Comparison of ENCODE assay signal across 19 cellular contexts in the genomic region with DNA sequence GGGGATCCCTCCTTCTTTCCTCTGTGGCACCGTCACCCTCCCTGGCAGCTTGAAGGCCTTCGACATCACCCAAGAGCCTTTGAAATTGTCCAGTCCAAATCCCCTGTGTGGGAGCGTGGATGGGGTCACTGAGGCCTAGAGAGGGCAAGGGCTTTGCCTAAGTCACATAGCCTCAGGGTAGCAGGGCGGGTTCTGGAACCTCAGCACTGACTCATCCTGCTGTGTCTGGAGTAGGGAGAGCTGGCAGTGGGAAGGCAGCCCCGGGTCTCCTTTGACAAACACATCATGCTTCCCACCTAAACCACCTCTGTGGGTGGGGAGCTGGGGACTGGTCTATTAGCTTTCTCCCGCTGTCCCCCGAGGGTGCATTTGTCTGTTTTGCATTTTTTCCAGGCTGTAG.
DNase-seq lines count a peak whose midpoint lies in the region; TF ChIP-seq lines count a peak whose summit lies in the region.
"Had no signal": no experiment of that assay in that cellular context is flagged by ENCODE, and none has a peak within 500 bp of the region (broad histone marks: within the 10 kb centered on the region; RNA-seq: fewer than 3 reads in every experiment).

No MANE protein-coding gene starts in this region.

- H3K9me3 Mint-ChIP-seq in MCF 10A (ENCODE audit: unreplicated experiment) = no peaks in the 10 kb centered on the region
- H3K9me3 Mint-ChIP-seq: CD8-positive, alpha-beta memory T cell; T-helper 1 cell treated with Interleukin-12 subunit alpha and Interleukin-12 subunit beta and Interleukin-4 antibody, amounts not matched to agents 30 μg/mL and 1 μg/mL, for 36 hours had no signal

- no TSS peak for BruUV-seq in MCF 10A (replicated peaks; lab: Mats Ljungman, UMichigan)

- CTCF ChIA-PET in MCF 10A (lab: Yijun Ruan, JAX) = interaction anchor here (0.5 to 1.1 kb wide), 5 partner anchors 16 to 714 kb away, joined by 3 to 4 read pairs (median 3); no protein-coding TSS in a partner anchor
- CTCF ChIA-PET in RWPE1 (lab: Yijun Ruan, JAX) = interaction anchor here (0.6 kb wide), 1 partner anchor 188 kb away, joined by 3 read pairs; no protein-coding TSS in a partner anchor

- intact Hi-C loops in MCF 10A (cut with micrococcal nuclease) (no loop called here), breast epithelium (cut with DNase I; ENCODE audit: low total_unique reads) (no loop called here)

- H3K36me3 ChIP-seq in breast epithelium = no peaks in the 10 kb centered on the region
- H3K36me3 ChIP-seq: Peyer's patch, thyroid gland had no signal

- H3K27me3 ChIP-seq in breast epithelium = peaks cover 0 to 6% of the 10 kb centered on the region in 2 donors
- H3K27me3 ChIP-seq: Peyer's patch, thyroid gland had no signal

- H3K4me3 Mint-ChIP-seq in MCF 10A (ENCODE audit: unreplicated experiment) = no peak overlapping the region
- H3K4me3 Mint-ChIP-seq: CD8-positive, alpha-beta memory T cell; T-helper 1 cell treated with Interleukin-12 subunit alpha and Interleukin-12 subunit beta and Interleukin-4 antibody, amounts not matched to agents 30 μg/mL and 1 μg/mL, for 36 hours had no signal

- H3K36me3 Mint-ChIP-seq in MCF 10A (ENCODE audit: insufficient read depth, unreplicated experiment) = no peaks in the 10 kb centered on the region
- H3K36me3 Mint-ChIP-seq: CD8-positive, alpha-beta memory T cell had no signal

- DNase-seq in MCF 10A (ENCODE audit: unreplicated experiment) (peak; percentile 82), breast epithelium (ENCODE audit: low spot score in 2 of 2) (no peak), RWPE1 (ENCODE audit: low spot score) (peak; percentile 90), glomerular visceral epithelial cell (ENCODE audit: extremely low spot score) (peak; percentile 21), ureter (ENCODE audit: low spot score) (no peak), NK-92 (lab: John Stamatoyannopoulos, UW; ENCODE audit: unreplicated experiment) (no peak), hypothalamus (lab: John Stamatoyannopoulos, UW) (no peak), epidermal melanocyte (ENCODE audit: insufficient read length, low spot score) (no peak)
- DNase-seq: amniotic stem cell; CD8-positive, alpha-beta memory T cell; erythroblast; GF-D8; kidney; midbrain; NCI-H2029; stimulated activated CD4-positive, alpha-beta T cell treated with anti-CD3 and anti-CD28 coated beads, Interleukin-4, amount 100 ng/mL, for 24 hours; thyroid gland had no signal

- no peak overlapping the region for H3K4me3 ChIP-seq in breast epithelium
- H3K4me3 ChIP-seq: Peyer's patch, thyroid gland had no signal

- no peak overlapping the region for H3K27ac Mint-ChIP-seq in MCF 10A (ENCODE audit: low read depth, unreplicated experiment)
- H3K27ac Mint-ChIP-seq: T-helper 1 cell treated with Interleukin-12 subunit alpha and Interleukin-12 subunit beta and Interleukin-4 antibody, amounts not matched to agents 30 μg/mL and 1 μg/mL, for 36 hours had no signal

- no peak for TF ChIP-seq POLR2A in breast epithelium (IDR thresholded peaks at IDR 0.05)

- H3K27me3 Mint-ChIP-seq in MCF 10A (ENCODE audit: insufficient read depth, unreplicated experiment) = no peaks in the 10 kb centered on the region

- no peak overlapping the region for H3K27ac ChIP-seq in breast epithelium
- peak overlapping the region; percentile 37; the same call in 1 of the 2 replicates for H3K27ac ChIP-seq in RWPE1
- H3K27ac ChIP-seq: Peyer's patch, thyroid gland had no signal

- H3K4me1 Mint-ChIP-seq in MCF 10A (ENCODE audit: insufficient read depth, unreplicated experiment) = peaks cover 50% of the 10 kb centered on the region
- H3K4me1 Mint-ChIP-seq: CD8-positive, alpha-beta memory T cell had no signal

- H3K9me3 ChIP-seq in breast epithelium = no peaks in the 10 kb centered on the region
- H3K9me3 ChIP-seq: Peyer's patch, thyroid gland had no signal

- no peaks in the 10 kb centered on the region for H3K4me1 ChIP-seq in breast epithelium
- H3K4me1 ChIP-seq: Peyer's patch, thyroid gland had no signal

- TF ChIP-seq CTCF in MCF 10A (IDR thresholded peaks at IDR 0.05; ENCODE audit: unreplicated experiment) (no peak), breast epithelium (IDR thresholded peaks at IDR 0.05) (no peak), RWPE1 (conservative IDR thresholded peaks at IDR 0.05; ENCODE audit: low read depth) (no peak)

- POLR2A ChIA-PET in MCF 10A (lab: Yijun Ruan, JAX) (interaction anchor here (0.5 to 3.2 kb wide), 5 partner anchors 14 to 903 kb away, joined by 3 to 10 read pairs (median 4); a partner anchor contains a TSS), RWPE1 (lab: Yijun Ruan, JAX; ENCODE audit: low non-redundant PET) (no interaction called here)

Comparison
In these comparisons a context has a peak if more than half of its experiments do, and no peak if none do; other contexts are left out.
1. DNase-seq: peak in MCF 10A (single experiment), RWPE1 (single experiment) and glomerular visceral epithelial cell (single experiment); none in breast epithelium (0 of 2), ureter (single experiment), NK-92 (single experiment), hypothalamus (0 of 51) and epidermal melanocyte (single experiment).